In genomic region chr19:4909897-4910593, GRCh38 we compare ENCODE assay signal across 1 cellular context.
TF ChIP-seq lines count a peak whose summit lies in the region.

No MANE protein-coding gene starts in this region.

TF ChIP-seq in H1, 55 proteins besides CTCF, POLR2A, EP300 and RAD21:
- TF ChIP-seq CREB1 (IDR thresholded peaks at IDR 0.05) (peak; percentile 37; the same call in 1 of the 2 replicates), BACH1 (IDR thresholded peaks at IDR 0.05; ENCODE audit: low read length) (peak; percentile 44; the same call in 1 of the 2 replicates), PHF8 (conservative IDR thresholded peaks at IDR 0.05; ENCODE audit: low read depth, low read length) (0 out of 2 replicates have a peak, but pooled peaks have one; percentile 1), BCL11A (IDR thresholded peaks at IDR 0.05; ENCODE audit: low read depth in 2 of 2, low read length in 2 of 2) (no peak), NRF1 (IDR thresholded peaks at IDR 0.05; ENCODE audit: low read depth, low read length) (peak; percentile 63), SIX5 (IDR thresholded peaks at IDR 0.05; ENCODE audit: low read depth, low read length) (no peak), CHD2 (IDR thresholded peaks at IDR 0.05; ENCODE audit: low read length) (peak; percentile 56; the same call in 1 of the 2 replicates), SAP30 (IDR thresholded peaks at IDR 0.05; ENCODE audit: insufficient read depth, insufficient replicate concordance, low read length) (peak; percentile 9), KDM4A (IDR thresholded peaks at IDR 0.05; ENCODE audit: low read depth, low read length, severe bottlenecking) (no peak), SP2 (IDR thresholded peaks at IDR 0.05; ENCODE audit: low read length) (peak; percentile 46)
